9 cellular contexts compared by ENCODE assay signal in the genomic region with DNA sequence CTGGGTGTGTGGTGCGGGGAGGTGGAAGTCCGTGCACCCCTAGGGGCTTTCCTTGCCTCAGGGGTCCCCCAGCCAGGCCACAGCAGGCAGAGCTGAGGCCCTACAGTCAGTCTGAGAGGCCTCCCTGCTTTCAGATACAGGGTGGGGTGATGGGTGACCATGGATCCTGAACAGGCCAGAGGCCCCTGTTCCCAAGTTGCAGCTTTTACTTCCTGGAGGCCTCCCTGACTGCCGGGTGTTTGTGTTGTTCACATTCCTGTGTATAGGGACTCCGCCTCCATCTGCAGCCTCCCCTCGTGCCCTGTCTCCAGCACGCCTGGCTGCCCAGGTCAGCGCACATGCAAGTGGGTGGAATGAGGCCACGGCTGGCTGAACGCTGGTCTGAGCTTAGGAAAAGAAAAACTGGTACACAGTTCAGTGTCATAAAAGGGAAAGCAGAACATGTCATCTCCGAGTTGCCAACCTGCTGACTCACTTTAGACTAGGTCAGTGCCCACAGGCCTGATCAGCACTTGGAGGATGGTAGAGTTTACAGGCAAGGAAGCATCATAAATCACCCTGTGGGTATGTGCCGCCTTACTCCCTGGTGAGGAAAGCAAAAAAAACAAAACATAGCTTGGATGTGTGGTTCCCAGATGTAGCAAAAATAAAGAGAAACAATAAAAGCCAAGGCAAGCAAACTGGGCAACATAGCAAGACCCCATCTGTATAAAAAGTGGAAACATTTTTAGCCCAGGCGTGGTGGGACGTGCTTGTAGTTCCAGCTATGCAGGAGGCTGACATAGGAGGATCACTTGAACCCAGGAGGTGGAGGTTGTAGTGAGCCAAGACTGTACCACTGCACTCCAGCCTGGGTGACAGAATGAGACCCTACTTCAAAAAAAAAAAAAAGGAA. TPM values are rescaled to one million over a fixed set of nuclear protein-coding genes. Genes with fewer than 3 reads are reported as not detected.
DNase-seq lines count a peak whose midpoint lies in the region; ATAC-seq, FAIRE-seq and TF ChIP-seq lines count a peak whose summit lies in the region.
"Had no signal": no experiment of that assay in that cellular context is flagged by ENCODE, and none has a peak within 500 bp of the region (broad histone marks: within the 10 kb centered on the region; RNA-seq: fewer than 3 reads in every experiment).

No MANE protein-coding gene starts in this region.

- H3K4me2 ChIP-seq in K562 (ENCODE audit: insufficient read depth, low read length): no peak overlapping the region

- TF ChIP-seq EP300 in K562 (IDR thresholded peaks at IDR 0.05; ENCODE audit: low read length): no peak

- ATAC-seq in HG03342 (IDR thresholded peaks at IDR 0.05; ENCODE audit: unreplicated experiment): peak; percentile 14
- ATAC-seq in K562: no peak
- no peak for ATAC-seq in HG03135 (IDR thresholded peaks at IDR 0.05; ENCODE audit: unreplicated experiment)
- no peak for ATAC-seq in HG03108 (IDR thresholded peaks at IDR 0.05; ENCODE audit: unreplicated experiment)

- peaks cover 2% of the 10 kb centered on the region; the same call in 1 of the 3 replicates for H3K79me2 ChIP-seq in K562 (ENCODE audit: control insufficient read depth, insufficient read depth, low read length)

- no peak overlapping the region for H3K4me3 ChIP-seq in K562
- peak overlapping the region in 1 of 2 donors; percentile 24 for H3K4me3 ChIP-seq in mucosa of rectum (ENCODE audit: low read length in 2 of 2)

- peaks cover 4% of the 10 kb centered on the region for H3K9me1 ChIP-seq in K562 (ENCODE audit: control insufficient read depth, insufficient read depth, low read length)

- 0 out of 2 replicates have a peak, but pooled peaks cover 7% of the 10 kb centered on the region for H4K20me1 ChIP-seq in K562 (replicated peaks; ENCODE audit: control insufficient read depth, insufficient read depth, low read length)

- H3K36me3 ChIP-seq in K562 (ENCODE audit: control insufficient read depth, insufficient read depth, low read length) (peaks cover 18% of the 10 kb centered on the region; the same call in 2 of the 3 replicates), mucosa of rectum (ENCODE audit: control insufficient read depth in 2 of 2, insufficient read depth in 2 of 2, low read length in 2 of 2) (peaks cover 24 to 37% of the 10 kb centered on the region in 2 donors)

- CTCF ChIA-PET in K562 (lab: Yijun Ruan, JAX; ENCODE audit: low intra/inter-chr PET ratio): no interaction called here

- H3K9me3 ChIP-seq in K562 (replicated peaks; ENCODE audit: control insufficient read depth, insufficient read depth, low read depth, low read length): no peaks in the 10 kb centered on the region
- H3K9me3 ChIP-seq in mucosa of rectum (ENCODE audit: control insufficient read depth in 2 of 2, low read length in 2 of 2): no peaks in the 10 kb centered on the region

- H3K4me1 ChIP-seq in K562 (replicated peaks in 1 of 2; ENCODE audit: control insufficient read depth in 2 of 2, insufficient read depth in 2 of 2, low read length in 2 of 2) (peaks cover 2 to 4% of the 10 kb centered on the region in 2 experiments), mucosa of rectum (ENCODE audit: control insufficient read depth in 2 of 2, insufficient read depth in 2 of 2, low read length in 2 of 2) (peaks cover 9 to 15% of the 10 kb centered on the region in 2 donors)

- 65% methylated on average over 12 of the region's 13 CpGs for WGBS in K562 (ENCODE audit: insufficient coverage, low coverage, missing lambda C conversion rate)

- H3K9ac ChIP-seq in K562 (ENCODE audit: insufficient read depth in 1 of 2, low read depth in 2 of 2, low read length in 2 of 2) (peak overlapping the region in 1 of 2 experiments; percentile 30; a peak in 1 of 4 replicates), mucosa of rectum (ENCODE audit: low read depth in 1 of 2, low read length in 2 of 2) (peak overlapping the region in 1 of 2 donors; percentile 35)

- TF ChIP-seq RAD21 in K562 (CRISPR knock-in tag; conservative IDR thresholded peaks at IDR 0.05 in 1 of 2, IDR thresholded peaks at IDR 0.05 in 1 of 2): no peak

- H3K27ac ChIP-seq in K562 (ENCODE audit: extremely low read depth, low read depth, low read length): no peak overlapping the region
- peak overlapping the region; percentile 69 to 72 for H3K27ac ChIP-seq in mucosa of rectum (ENCODE audit: low read depth in 2 of 2, low read length in 2 of 2)

- H2AFZ ChIP-seq in K562 (ENCODE audit: low read depth, low read length): no peak overlapping the region

- no TSS peak for BruUV-seq in K562 (replicated peaks; lab: Mats Ljungman, UMichigan)

- intact Hi-C loops in K562 (cut with micrococcal nuclease): no loop called here

- H3K27me3 ChIP-seq in K562 (ENCODE audit: control insufficient read depth in 2 of 2, insufficient read depth in 2 of 2, low read length in 2 of 2): no peaks in the 10 kb centered on the region
- no peaks in the 10 kb centered on the region for H3K27me3 ChIP-seq in mucosa of rectum (ENCODE audit: control insufficient read depth in 2 of 2, insufficient read depth in 2 of 2, low read length in 2 of 2)

- TF ChIP-seq POLR2A in K562 (conservative IDR thresholded peaks at IDR 0.05): no peak

- POLR2A ChIA-PET in K562 (lab: Yijun Ruan, JAX): interaction anchor here (0.6 to 2.1 kb wide), 4 partner anchors 8 to 585 kb away, joined by 3 to 5 read pairs (median 4); no protein-coding TSS in a partner anchor

- no peak for TF ChIP-seq CTCF in K562 (IDR thresholded peaks at IDR 0.05 in 2 of 3, conservative IDR thresholded peaks at IDR 0.05 in 1 of 3; ENCODE audit: insufficient read depth in 2 of 3, low read depth in 1 of 3, low read length in 3 of 3)

- FAIRE-seq in K562 (lab: Jason Lieb, UNC): no peak
- FAIRE-seq: colon had no signal

- DNase-seq in COLO668 (lab: John Stamatoyannopoulos, UW; ENCODE audit: unreplicated experiment) (peak; percentile 50), K562 (ENCODE audit: extremely low read depth in 1 of 4, low spot score in 3 of 4) (no peak), SK-N-DZ (ENCODE audit: low spot score) (no peak), amniotic stem cell (lab: John Stamatoyannopoulos, UW) (no peak)

- in situ Hi-C loops in K562 (cut with MboI): no loop called here

RNA-seq across cellular contexts. Expression of a gene that starts 6.2 kb away (rescaled TPM):
- 281 and 367 TPM in 2 replicates for total RNA-seq in K562 (2011; cell fraction: chromatin; rRNA removed; ENCODE audit: low replicate concordance)
- 181 and 198 TPM in 2 replicates for total RNA-seq in K562 (2011; cell fraction: nucleolus; rRNA removed)
- 210 and 290 TPM in 2 replicates for total RNA-seq in K562 (2011; cell fraction: nucleoplasm; rRNA removed)
- 18.8 and 26.2 TPM in 2 replicates for total RNA-seq in K562 (2014; rRNA removed)
- total RNA-seq in K562 (2014; rRNA removed; fragmentation: Illumina TruSeq; extraction: Trizol): 29.8 and 33.6 TPM in 2 replicates
- total RNA-seq in K562 (2015; rRNA removed; fragmentation: Illumina TruSeq; extraction: Trizol): 27.7 and 28.7 TPM in 2 replicates
- total RNA-seq in K562 (2021): 58.0 and 59.8 TPM in 2 replicates
- 55.7 and 60.1 TPM in 2 replicates for polyA plus RNA-seq in K562 (2011; rRNA removed)
- polyA plus RNA-seq in K562 (2011; cell fraction: cytosol; rRNA removed): 63.4 and 107 TPM in 2 replicates
- polyA plus RNA-seq in K562 (2011; cell fraction: nucleus; rRNA removed): 196 and 243 TPM in 2 replicates
- 24.5 and 25.3 TPM in 2 replicates for polyA plus RNA-seq in K562 (2012)
- 51.9 and 53.3 TPM in 2 replicates for polyA plus RNA-seq in K562 (2014; fragmentation: Illumina TruSeq; extraction: Trizol)
- polyA plus RNA-seq in K562 (2014; fragmentation: Nextera tagmentation; extraction: Ambion mirVana): 10 to 100 TPM; 12.6 to 12.8 TPM
- 38.6 and 44.6 TPM in 2 replicates for polyA plus RNA-seq in K562 (2014; rRNA removed)
- polyA minus RNA-seq in K562 (2011; rRNA and poly(A)+ RNA removed): 73.8 and 89.0 TPM in 2 replicates
- 29.8 and 51.2 TPM in 2 replicates for polyA minus RNA-seq in K562 (2011; cell fraction: cytosol; rRNA and poly(A)+ RNA removed)
- 43.2 and 62.4 TPM in 2 replicates for polyA minus RNA-seq in K562 (2011; cell fraction: nucleus; rRNA and poly(A)+ RNA removed)
- 19.0 and 24.7 TPM in 2 replicates for polyA plus RNA-seq in SK-N-DZ (2014; cell fraction: cytosol; rRNA removed)
- 38.3 and 64.3 TPM in 2 replicates for polyA plus RNA-seq in SK-N-DZ (2014; cell fraction: nucleus; rRNA removed)

RNA-seq across cellular contexts. Expression of a gene that starts 13.0 kb away (rescaled TPM):
- total RNA-seq in K562 (2011; cell fraction: chromatin; rRNA removed; ENCODE audit: low replicate concordance): 19.2 and 54.6 TPM in 2 replicates
- 35.1 and 45.2 TPM in 2 replicates for total RNA-seq in K562 (2011; cell fraction: nucleolus; rRNA removed)
- total RNA-seq in K562 (2011; cell fraction: nucleoplasm; rRNA removed): 25.2 and 30.1 TPM in 2 replicates
- total RNA-seq in K562 (2014; rRNA removed) (7.5 and 8.9 TPM in 2 replicates), K562 (2014; rRNA removed; fragmentation: Illumina TruSeq; extraction: Trizol) (3.1 and 4.6 TPM in 2 replicates), K562 (2015; rRNA removed; fragmentation: Illumina TruSeq; extraction: Trizol) (4.8 and 5.0 TPM in 2 replicates), K562 (2021) (8.6 and 9.1 TPM in 2 replicates)
- polyA plus RNA-seq in K562 (2011; rRNA removed) (7.6 and 11.8 TPM in 2 replicates), K562 (2014; fragmentation: Illumina TruSeq; extraction: Trizol) (4.0 and 5.9 TPM in 2 replicates), K562 (2014; fragmentation: Nextera tagmentation; extraction: Ambion mirVana) (1 to 10 TPM in 1 of 2 experiments, under 1 TPM in 1; 0.42 to 1.1 TPM), K562 (2014; rRNA removed) (6.1 and 6.6 TPM in 2 replicates)
- polyA plus RNA-seq in K562 (2011; cell fraction: cytosol; rRNA removed): 8.9 and 16.0 TPM in 2 replicates
- 11.9 and 20.4 TPM in 2 replicates for polyA plus RNA-seq in K562 (2011; cell fraction: nucleus; rRNA removed)
- polyA plus RNA-seq in K562 (2012): 7.1 and 14.4 TPM in 2 replicates
- polyA minus RNA-seq in K562 (2011; rRNA and poly(A)+ RNA removed): 7.5 and 7.6 TPM in 2 replicates
- 7.8 and 9.6 TPM in 2 replicates for polyA minus RNA-seq in K562 (2011; cell fraction: cytosol; rRNA and poly(A)+ RNA removed)
- 6.3 and 6.7 TPM in 2 replicates for polyA minus RNA-seq in K562 (2011; cell fraction: nucleus; rRNA and poly(A)+ RNA removed)
- polyA plus RNA-seq in SK-N-DZ (2014; cell fraction: cytosol; rRNA removed): 13.1 and 15.1 TPM in 2 replicates
- polyA plus RNA-seq in SK-N-DZ (2014; cell fraction: nucleus; rRNA removed): 12.6 and 13.1 TPM in 2 replicates

RNA-seq across cellular contexts. Expression of a gene that starts 22.2 kb away (rescaled TPM):
- 0.39 TPM in 1 of 2 replicates, not detected in the other for total RNA-seq in K562 (2011; cell fraction: chromatin; rRNA removed; ENCODE audit: low replicate concordance)
- not detected in 2 replicates for total RNA-seq in K562 (2011; cell fraction: nucleolus; rRNA removed)
- total RNA-seq in K562 (2011; cell fraction: nucleoplasm; rRNA removed): not detected in 2 replicates
- total RNA-seq in K562 (2014; rRNA removed) (0.05 TPM in 1 of 2 replicates, not detected in the other), K562 (2014; rRNA removed; fragmentation: Illumina TruSeq; extraction: Trizol) (not detected in 2 replicates), K562 (2015; rRNA removed; fragmentation: Illumina TruSeq; extraction: Trizol) (not detected in 2 replicates), K562 (2021) (0.07 and 0.36 TPM in 2 replicates)
- polyA plus RNA-seq in K562 (2011; rRNA removed) (0.09 TPM in 1 of 2 replicates, not detected in the other), K562 (2014; fragmentation: Illumina TruSeq; extraction: Trizol) (not detected in 2 replicates), K562 (2014; fragmentation: Nextera tagmentation; extraction: Ambion mirVana) (under 1 TPM in 1 of 2 experiments, not detected in 1; 0.15 TPM), K562 (2014; rRNA removed) (not detected in 2 replicates)
- polyA plus RNA-seq in K562 (2011; cell fraction: cytosol; rRNA removed): not detected in 2 replicates
- polyA plus RNA-seq in K562 (2011; cell fraction: nucleus; rRNA removed): 0.07 TPM in 1 of 2 replicates, not detected in the other
- 0.17 and 0.39 TPM in 2 replicates for polyA plus RNA-seq in K562 (2012)
- not detected in 2 replicates for polyA minus RNA-seq in K562 (2011; rRNA and poly(A)+ RNA removed)
- polyA minus RNA-seq in K562 (2011; cell fraction: cytosol; rRNA and poly(A)+ RNA removed): 1.3 TPM in 1 of 2 replicates, not detected in the other
- polyA minus RNA-seq in K562 (2011; cell fraction: nucleus; rRNA and poly(A)+ RNA removed): 0.27 TPM in 1 of 2 replicates, not detected in the other
- polyA plus RNA-seq in SK-N-DZ (2014; cell fraction: cytosol; rRNA removed): 0.07 and 3.4 TPM in 2 replicates
- polyA plus RNA-seq in SK-N-DZ (2014; cell fraction: nucleus; rRNA removed): 0.24 and 1.7 TPM in 2 replicates

RNA-seq across cellular contexts. Expression of a gene that starts 52.6 kb away (rescaled TPM):
- 26.2 and 38.5 TPM in 2 replicates for total RNA-seq in K562 (2011; cell fraction: chromatin; rRNA removed; ENCODE audit: low replicate concordance)
- 20.0 and 22.3 TPM in 2 replicates for total RNA-seq in K562 (2011; cell fraction: nucleolus; rRNA removed)
- 30.6 and 38.6 TPM in 2 replicates for total RNA-seq in K562 (2011; cell fraction: nucleoplasm; rRNA removed)
- total RNA-seq in K562 (2014; rRNA removed): 16.5 and 18.7 TPM in 2 replicates
- total RNA-seq in K562 (2014; rRNA removed; fragmentation: Illumina TruSeq; extraction: Trizol): 17.6 and 17.8 TPM in 2 replicates
- 21.1 and 23.6 TPM in 2 replicates for total RNA-seq in K562 (2015; rRNA removed; fragmentation: Illumina TruSeq; extraction: Trizol)
- 22.1 and 24.3 TPM in 2 replicates for total RNA-seq in K562 (2021)
- 14.0 and 17.2 TPM in 2 replicates for polyA plus RNA-seq in K562 (2011; rRNA removed)
- 7.5 and 8.8 TPM in 2 replicates for polyA plus RNA-seq in K562 (2011; cell fraction: cytosol; rRNA removed)
- polyA plus RNA-seq in K562 (2011; cell fraction: nucleus; rRNA removed): 27.5 and 29.9 TPM in 2 replicates
- polyA plus RNA-seq in K562 (2012): 11.1 and 12.5 TPM in 2 replicates
- polyA plus RNA-seq in K562 (2014; fragmentation: Illumina TruSeq; extraction: Trizol): 16.6 and 18.7 TPM in 2 replicates
- polyA plus RNA-seq in K562 (2014; fragmentation: Nextera tagmentation; extraction: Ambion mirVana): 1 to 10 TPM; 2.7 to 4.5 TPM
- 15.5 and 25.3 TPM in 2 replicates for polyA plus RNA-seq in K562 (2014; rRNA removed)
- 16.2 and 16.7 TPM in 2 replicates for polyA minus RNA-seq in K562 (2011; rRNA and poly(A)+ RNA removed)
- polyA minus RNA-seq in K562 (2011; cell fraction: cytosol; rRNA and poly(A)+ RNA removed): 4.7 and 6.0 TPM in 2 replicates
- 12.8 and 18.1 TPM in 2 replicates for polyA minus RNA-seq in K562 (2011; cell fraction: nucleus; rRNA and poly(A)+ RNA removed)
- 14.8 and 15.7 TPM in 2 replicates for polyA plus RNA-seq in SK-N-DZ (2014; cell fraction: cytosol; rRNA removed)
- polyA plus RNA-seq in SK-N-DZ (2014; cell fraction: nucleus; rRNA removed): 33.2 and 43.1 TPM in 2 replicates

RNA-seq across cellular contexts. Expression of a gene that starts 52.7 kb away (rescaled TPM):
- 222 and 419 TPM in 2 replicates for total RNA-seq in K562 (2011; cell fraction: chromatin; rRNA removed; ENCODE audit: low replicate concordance)
- 230 and 239 TPM in 2 replicates for total RNA-seq in K562 (2011; cell fraction: nucleolus; rRNA removed)
- total RNA-seq in K562 (2011; cell fraction: nucleoplasm; rRNA removed): 180 and 199 TPM in 2 replicates
- 78.3 and 90.2 TPM in 2 replicates for total RNA-seq in K562 (2014; rRNA removed)
- 48.0 and 56.7 TPM in 2 replicates for total RNA-seq in K562 (2014; rRNA removed; fragmentation: Illumina TruSeq; extraction: Trizol)
- total RNA-seq in K562 (2015; rRNA removed; fragmentation: Illumina TruSeq; extraction: Trizol): 69.7 and 73.1 TPM in 2 replicates
- total RNA-seq in K562 (2021): 78.6 and 79.4 TPM in 2 replicates
- 69.9 and 74.1 TPM in 2 replicates for polyA plus RNA-seq in K562 (2011; rRNA removed)
- 63.9 and 89.3 TPM in 2 replicates for polyA plus RNA-seq in K562 (2011; cell fraction: cytosol; rRNA removed)
- 335 and 470 TPM in 2 replicates for polyA plus RNA-seq in K562 (2011; cell fraction: nucleus; rRNA removed)
- polyA plus RNA-seq in K562 (2012): 59.7 and 71.7 TPM in 2 replicates
- polyA plus RNA-seq in K562 (2014; fragmentation: Illumina TruSeq; extraction: Trizol): 66.6 and 85.9 TPM in 2 replicates
- polyA plus RNA-seq in K562 (2014; fragmentation: Nextera tagmentation; extraction: Ambion mirVana): 10 to 100 TPM in 1 of 2 experiments, 1 to 10 TPM in 1; 6.4 to 12.6 TPM
- 83.7 and 88.8 TPM in 2 replicates for polyA plus RNA-seq in K562 (2014; rRNA removed)
- 70.0 and 109 TPM in 2 replicates for polyA minus RNA-seq in K562 (2011; rRNA and poly(A)+ RNA removed)
- polyA minus RNA-seq in K562 (2011; cell fraction: cytosol; rRNA and poly(A)+ RNA removed): 49.6 and 60.8 TPM in 2 replicates
- polyA minus RNA-seq in K562 (2011; cell fraction: nucleus; rRNA and poly(A)+ RNA removed): 92.9 and 103 TPM in 2 replicates
- 53.7 and 60.6 TPM in 2 replicates for polyA plus RNA-seq in SK-N-DZ (2014; cell fraction: cytosol; rRNA removed)
- 116 and 144 TPM in 2 replicates for polyA plus RNA-seq in SK-N-DZ (2014; cell fraction: nucleus; rRNA removed)
